Comparison of ENCODE assay signal across 8 cellular contexts in genomic region chr20:35541118-35541782, GRCh38. TPM values are rescaled to one million over a fixed set of nuclear protein-coding genes. Genes with fewer than 3 reads are reported as not detected.
A peak's percentile ranks its signal among the peaks of the same experiment; 100 is the strongest.
DNase-seq lines count a peak whose midpoint lies in the region; ATAC-seq, FAIRE-seq and TF ChIP-seq lines count a peak whose summit lies in the region.

No MANE protein-coding gene starts in this region.

- no peaks in the 10 kb centered on the region for H3K27me3 Mint-ChIP-seq in progenitor cell of endocrine pancreas

- H3K9me3 ChIP-seq in OCI-LY1 (ENCODE audit: low read length) (no peaks in the 10 kb centered on the region), endothelial cell of umbilical vein (replicated peaks; ENCODE audit: control insufficient read depth, insufficient read depth, low read length) (no peaks in the 10 kb centered on the region)

- H3K4me2 ChIP-seq in OCI-LY1 (ENCODE audit: low read length) (peak overlapping the region; percentile 69), endothelial cell of umbilical vein (ENCODE audit: insufficient read depth, low read length) (peak overlapping the region; percentile 74)

- dilution Hi-C loops in endothelial cell of umbilical vein (cut with MboI; ENCODE audit: extremely low pct_ligation_motif_present, low sequenced_read_pairs) = no loop called here

- H3K27ac ChIP-seq in OCI-LY1 (ENCODE audit: low read depth, low read length, poor library complexity, severe bottlenecking) = no peak overlapping the region
- H3K27ac ChIP-seq in endothelial cell of umbilical vein (ENCODE audit: insufficient read depth, low read depth, low read length) = no peak overlapping the region

- FAIRE-seq in endothelial cell of umbilical vein (lab: Jason Lieb, UNC) = no peak

- H3K4me3 Mint-ChIP-seq in progenitor cell of endocrine pancreas (ENCODE audit: low read depth) = peak overlapping the region; percentile 88

- peaks cover 15% of the 10 kb centered on the region; the same call in 1 of the 2 replicates for H3K36me3 ChIP-seq in OCI-LY1 (ENCODE audit: insufficient read depth, low read length)
- peaks cover 0 to 2% of the 10 kb centered on the region in 2 experiments for H3K36me3 ChIP-seq in endothelial cell of umbilical vein (ENCODE audit: control insufficient read depth in 2 of 2, extremely low read depth in 1 of 2, insufficient read depth in 2 of 2, low read length in 2 of 2)

- H2AFZ ChIP-seq in OCI-LY1 (ENCODE audit: low read length) (no peak overlapping the region), endothelial cell of umbilical vein (ENCODE audit: low read depth, low read length) (peak overlapping the region; percentile 85)

- H3K9ac ChIP-seq in OCI-LY1 (ENCODE audit: low read length) = peak overlapping the region; percentile 42; the same call in 1 of the 2 replicates
- H3K9ac ChIP-seq in endothelial cell of umbilical vein (replicated peaks; ENCODE audit: extremely low read depth, insufficient read depth, low read length) = no peak overlapping the region

- H3K9me1 ChIP-seq in endothelial cell of umbilical vein (replicated peaks; ENCODE audit: control insufficient read depth, extremely low read depth, insufficient read depth, low read length) = no peaks in the 10 kb centered on the region

- peaks cover 4% of the 10 kb centered on the region for H3K36me3 Mint-ChIP-seq in progenitor cell of endocrine pancreas (ENCODE audit: insufficient read depth)

- H3K27me3 ChIP-seq in OCI-LY1 (ENCODE audit: insufficient read depth, low read length) = no peaks in the 10 kb centered on the region
- H3K27me3 ChIP-seq in endothelial cell of umbilical vein (ENCODE audit: control insufficient read depth in 2 of 2, insufficient read depth in 2 of 2, low read length in 2 of 2) = no peaks in the 10 kb centered on the region

- intact Hi-C loops in endothelial cell of umbilical vein (cut with micrococcal nuclease) = loop anchor here (5.0 kb wide), 1 partner anchor 76 kb away; the partner anchor contains the start of gene SPAG4

- TSS peak; percentile 64 for BruUV-seq in endothelial cell of umbilical vein (replicated peaks; lab: Mats Ljungman, UMichigan)

- H4K20me1 ChIP-seq in OCI-LY1 (ENCODE audit: insufficient read depth, low read length) (no peaks in the 10 kb centered on the region), endothelial cell of umbilical vein (replicated peaks; ENCODE audit: control insufficient read depth, extremely low read depth, insufficient read depth, low read length) (no peaks in the 10 kb centered on the region)

- peaks cover 10% of the 10 kb centered on the region for H3K4me1 Mint-ChIP-seq in progenitor cell of endocrine pancreas (ENCODE audit: low read depth)

- no peaks in the 10 kb centered on the region for H3K9me3 Mint-ChIP-seq in progenitor cell of endocrine pancreas (ENCODE audit: low read depth)

- POLR2A ChIA-PET in endothelial cell of umbilical vein (lab: Charles Lee) = no interaction called here

- no peak for TF ChIP-seq POLR2A in endothelial cell of umbilical vein (IDR thresholded peaks at IDR 0.05; ENCODE audit: low read depth, low read length)

- ATAC-seq in GM19023 (IDR thresholded peaks at IDR 0.05; ENCODE audit: unreplicated experiment) = no peak

- peaks cover 27% of the 10 kb centered on the region for H3K4me1 ChIP-seq in OCI-LY1 (ENCODE audit: insufficient read depth, low read length, severe bottlenecking)
- H3K4me1 ChIP-seq in endothelial cell of umbilical vein (ENCODE audit: control insufficient read depth, extremely low read depth, insufficient read depth, low read length) = peaks cover 4% of the 10 kb centered on the region

- H3K4me3 ChIP-seq in OCI-LY1 (ENCODE audit: low read depth, low read length, poor library complexity, severe bottlenecking) = peak overlapping the region; percentile 82
- peak overlapping the region in 2 of 3 experiments; percentile 1 to 71 for H3K4me3 ChIP-seq in endothelial cell of umbilical vein (replicated peaks in 1 of 3; ENCODE audit: insufficient read depth in 1 of 3, low read depth in 1 of 3, low read length in 3 of 3)

- TF ChIP-seq CTCF in OCI-LY1 (IDR thresholded peaks at IDR 0.05; ENCODE audit: low read length) (no peak), endothelial cell of umbilical vein (IDR thresholded peaks at IDR 0.05; ENCODE audit: extremely low read depth in 1 of 2, insufficient read depth in 1 of 2, low read depth in 1 of 2, low read length in 2 of 2) (no peak), progenitor cell of endocrine pancreas (IDR thresholded peaks at IDR 0.05; ENCODE audit: unreplicated experiment) (no peak)

- H3K79me2 ChIP-seq in OCI-LY1 (ENCODE audit: insufficient read depth, low read length) (no peaks in the 10 kb centered on the region), endothelial cell of umbilical vein (ENCODE audit: control insufficient read depth, insufficient read depth, low read length) (peaks cover 2% of the 10 kb centered on the region)

- H3K9me2 ChIP-seq in OCI-LY1 (ENCODE audit: low read depth, low read length) = no peaks in the 10 kb centered on the region

- H3F3A ChIP-seq in OCI-LY1 (ENCODE audit: insufficient read depth, low read length) = no peaks in the 10 kb centered on the region

- CTCF ChIA-PET in endothelial cell of umbilical vein (lab: Charles Lee) = interaction anchor here (0.8 to 1.7 kb wide), 6 partner anchors 13 to 343 kb away, joined by 3 to 5 read pairs (median 4); partner anchors contain the start of gene CEP250

- peak overlapping the region; percentile 96 for H3K27ac Mint-ChIP-seq in progenitor cell of endocrine pancreas

- DNase-seq in ELR (ENCODE audit: low read depth) (peak; percentile 25), endothelial cell of umbilical vein (ENCODE audit: low read depth, low spot score) (no peak), progenitor cell of endocrine pancreas (ENCODE audit: low spot score, unreplicated experiment) (no peak), T-helper 9 cell (no peak), NOMO-1 (lab: John Stamatoyannopoulos, UW; ENCODE audit: unreplicated experiment in 2 of 2) (no peak), DMS153 (lab: John Stamatoyannopoulos, UW) (no peak)

TF ChIP-seq in endothelial cell of umbilical vein, 7 proteins besides CTCF, POLR2A, EP300 and RAD21:
- no peak for TF ChIP-seq POLR2AphosphoS5 (IDR thresholded peaks at IDR 0.05; ENCODE audit: insufficient read depth, low read depth, low read length)
- TF ChIP-seq EZH2 (IDR thresholded peaks at IDR 0.05; ENCODE audit: borderline replicate concordance, low read depth, low read length, severe bottlenecking) = no peak
- TF ChIP-seq JUN (IDR thresholded peaks at IDR 0.05; ENCODE audit: borderline replicate concordance, insufficient read depth, insufficient read length, low read depth) = no peak
- no peak for TF ChIP-seq MYC (IDR thresholded peaks at IDR 0.05; ENCODE audit: low read depth, low read length)
- no peak for TF ChIP-seq FOS (IDR thresholded peaks at IDR 0.05; ENCODE audit: borderline replicate concordance, insufficient read depth, low read length)
- TF ChIP-seq GATA2 (IDR thresholded peaks at IDR 0.05; ENCODE audit: insufficient read depth, insufficient read length, low read depth, low read length) = no peak
- no peak for TF ChIP-seq MAX (IDR thresholded peaks at IDR 0.05; ENCODE audit: insufficient read depth, insufficient read length)
TF ChIP-seq in endothelial cell of umbilical vein: peak in this region for 0.

RNA-seq across cellular contexts. Expression of gene ERGIC3, which starts 0.6 kb away (rescaled TPM):
- total RNA-seq in endothelial cell of umbilical vein (202 and 203 TPM in 2 replicates), progenitor cell of endocrine pancreas (286 and 290 TPM in 2 replicates)
- polyA plus RNA-seq in endothelial cell of umbilical vein = 419 and 481 TPM in 2 replicates
- polyA plus RNA-seq in endothelial cell of umbilical vein (2011; cell fraction: cytosol; rRNA removed) = 477 and 497 TPM in 2 replicates
- 351 and 359 TPM in 2 replicates for polyA plus RNA-seq in endothelial cell of umbilical vein (2011; cell fraction: nucleus; rRNA removed)
- polyA plus RNA-seq in endothelial cell of umbilical vein (2012) = 257 and 321 TPM in 2 replicates
- 266 and 298 TPM in 2 replicates for polyA minus RNA-seq in endothelial cell of umbilical vein
- 139 TPM for polyA minus RNA-seq in endothelial cell of umbilical vein (2011; cell fraction: cytosol; rRNA and poly(A)+ RNA removed)
- 59.9 and 70.6 TPM in 2 replicates for polyA minus RNA-seq in endothelial cell of umbilical vein (2011; cell fraction: nucleus; rRNA and poly(A)+ RNA removed)

RNA-seq across cellular contexts. Expression of gene C20orf173, which starts 11.8 kb away (rescaled TPM):
- not detected in 2 replicates for total RNA-seq in endothelial cell of umbilical vein
- not detected in 2 replicates for polyA plus RNA-seq in endothelial cell of umbilical vein
- polyA plus RNA-seq in endothelial cell of umbilical vein (2011; cell fraction: cytosol; rRNA removed) = not detected in 2 replicates
- polyA plus RNA-seq in endothelial cell of umbilical vein (2011; cell fraction: nucleus; rRNA removed) = not detected in 2 replicates
- polyA plus RNA-seq in endothelial cell of umbilical vein (2012) = not detected in 2 replicates
- polyA minus RNA-seq in endothelial cell of umbilical vein = not detected in 2 replicates
- polyA minus RNA-seq in endothelial cell of umbilical vein (2011; cell fraction: cytosol; rRNA and poly(A)+ RNA removed) = not detected
- not detected in 2 replicates for polyA minus RNA-seq in endothelial cell of umbilical vein (2011; cell fraction: nucleus; rRNA and poly(A)+ RNA removed)
- total RNA-seq in progenitor cell of endocrine pancreas = not detected in 2 replicates
